Comparison of ENCODE assay signal across 8 cellular contexts in the genomic region with DNA sequence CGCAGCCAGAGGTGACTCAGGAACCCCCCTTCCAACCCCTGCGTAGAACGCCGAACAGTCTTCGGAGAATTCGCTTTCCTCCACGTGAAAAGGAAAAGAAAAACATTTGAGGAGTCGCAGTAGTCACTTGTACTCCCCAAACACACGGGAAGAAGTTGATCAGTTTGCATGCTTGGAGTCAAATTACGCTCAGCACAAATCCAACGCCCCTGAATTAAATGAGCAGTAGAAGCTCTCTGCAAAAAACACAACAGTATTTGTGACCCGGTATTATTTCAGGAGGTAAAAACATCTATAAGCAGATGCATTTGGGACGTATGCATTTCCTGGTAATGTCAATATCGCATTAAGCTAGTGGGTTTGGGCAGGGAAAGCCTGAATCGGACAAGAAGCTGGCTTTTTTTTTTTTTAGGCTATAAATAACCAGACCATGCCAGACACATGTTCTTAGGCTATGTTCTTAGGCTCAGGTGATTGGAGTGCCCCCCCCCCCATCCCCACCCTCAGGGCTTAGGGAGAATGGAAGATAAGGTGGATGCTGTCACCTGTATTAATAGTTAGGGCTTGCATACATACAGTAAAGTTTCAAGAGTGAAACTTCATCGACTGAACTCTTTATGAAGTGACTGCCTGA. TPM values are rescaled to one million over a fixed set of nuclear protein-coding genes. Genes with fewer than 3 reads are reported as not detected.
A peak's percentile ranks its signal among the peaks of the same experiment; 100 is the strongest.
DNase-seq lines count a peak whose midpoint lies in the region; ATAC-seq and TF ChIP-seq lines count a peak whose summit lies in the region.

No MANE protein-coding gene starts in this region.

- H3K4me3 ChIP-seq in gastroesophageal sphincter: peak overlapping the region; percentile 90 to 96

- H3K36me3 Mint-ChIP-seq in activated CD4-positive, alpha-beta memory T cell treated with anti-CD3 and anti-CD28 coated beads for 36 hours: peaks cover 2% of the 10 kb centered on the region

- TF ChIP-seq CTCF in C4-2B (conservative IDR thresholded peaks at IDR 0.05): no peak
- no peak for TF ChIP-seq CTCF in gastroesophageal sphincter (IDR thresholded peaks at IDR 0.05)

- peaks cover 3% of the 10 kb centered on the region for H3K27me3 Mint-ChIP-seq in activated CD4-positive, alpha-beta memory T cell treated with anti-CD3 and anti-CD28 coated beads for 36 hours

- intact Hi-C loops in activated CD4-positive, alpha-beta memory T cell treated with anti-CD3 and anti-CD28 coated beads for 36 hours (cut with micrococcal nuclease): loop anchor here (2.0 to 10.0 kb wide), 6 partner anchors 69 to 1510 kb away; partner anchors contain the start of genes MOCS2 and NDUFS4

- no peaks in the 10 kb centered on the region for H3K9me3 ChIP-seq in gastroesophageal sphincter

- CTCF ChIA-PET in HEK293T (lab: Yijun Ruan, JAX): interaction anchor here (0.6 to 1.3 kb wide), 7 partner anchors 10 to 648 kb away, joined by 3 to 5 read pairs (median 3); no protein-coding TSS in a partner anchor
- CTCF ChIA-PET in activated CD4-positive, alpha-beta memory T cell treated with anti-CD3 and anti-CD28 coated beads for 36 hours (lab: Charles Lee): interaction anchor here (0.5 to 2.0 kb wide), 9 partner anchors 14 to 829 kb away, joined by 3 to 7 read pairs (median 4); no protein-coding TSS in a partner anchor

- POLR2A ChIA-PET in HEK293T (lab: Yijun Ruan, JAX): interaction anchor here (0.7 to 1.2 kb wide), 7 partner anchors 8 to 146 kb away, joined by 3 to 5 read pairs (median 4); no protein-coding TSS in a partner anchor
- POLR2A ChIA-PET in activated CD4-positive, alpha-beta memory T cell treated with anti-CD3 and anti-CD28 coated beads for 36 hours (lab: Charles Lee): interaction anchor here (0.6 to 1.1 kb wide), 6 partner anchors 12 to 1179 kb away, joined by 3 to 4 read pairs (median 4); no protein-coding TSS in a partner anchor

- no peaks in the 10 kb centered on the region for H3K36me3 ChIP-seq in gastroesophageal sphincter

- peaks cover 25% of the 10 kb centered on the region for H3K4me1 Mint-ChIP-seq in activated CD4-positive, alpha-beta memory T cell treated with anti-CD3 and anti-CD28 coated beads for 36 hours (ENCODE audit: low read depth)

- H3K4me1 ChIP-seq in gastroesophageal sphincter: peaks cover 4 to 27% (median 4%) of the 10 kb centered on the region in 3 donors

- H3K27ac Mint-ChIP-seq in activated CD4-positive, alpha-beta memory T cell treated with anti-CD3 and anti-CD28 coated beads for 36 hours: peak overlapping the region; percentile 89

- no peaks in the 10 kb centered on the region for H3K9me3 Mint-ChIP-seq in activated CD4-positive, alpha-beta memory T cell treated with anti-CD3 and anti-CD28 coated beads for 36 hours

- no peak for TF ChIP-seq POLR2A in gastroesophageal sphincter (IDR thresholded peaks at IDR 0.05)

- no peaks in the 10 kb centered on the region for H3K27me3 ChIP-seq in gastroesophageal sphincter

- DNase-seq in HEK293T (ENCODE audit: extremely low spot score) (peak; percentile 10), pons (ENCODE audit: low spot score) (peak; percentile 40), NCI-H2081 treated with DMSO at 0.1 percent for 48 hours (lab: John Stamatoyannopoulos, UW) (no peak)
- DNase-seq in activated CD4-positive, alpha-beta memory T cell treated with anti-CD3 and anti-CD28 coated beads for 36 hours: no peak
- no peak for DNase-seq in activated CD8-positive, alpha-beta memory T cell treated with anti-CD3 and anti-CD28 coated beads, Interleukin-2, amount 50 U/mL, for 48 hours

- peak overlapping the region; percentile 84 for H3K27ac ChIP-seq in C4-2B
- H3K27ac ChIP-seq in gastroesophageal sphincter: peak overlapping the region; percentile 52 to 94 (median 88)

- peak overlapping the region; percentile 86 for H3K4me3 Mint-ChIP-seq in activated CD4-positive, alpha-beta memory T cell treated with anti-CD3 and anti-CD28 coated beads for 36 hours

- TF ChIP-seq EP300 in gastroesophageal sphincter (IDR thresholded peaks at IDR 0.05): no peak

- WGBS in gastroesophageal sphincter (ENCODE audit: low coverage in 1 of 2), 2 donors: 0% methylated on average over 6 to 12 of the region's 16 CpGs

- no peak for ATAC-seq in gastroesophageal sphincter
- no peak for ATAC-seq in GM21786 (IDR thresholded peaks at IDR 0.05; ENCODE audit: unreplicated experiment)

TF ChIP-seq in HEK293T, 16 proteins besides CTCF, POLR2A, EP300 and RAD21:
- TF ChIP-seq FOXA1 (IDR thresholded peaks at IDR 0.05) (no peak), LEF1 (IDR thresholded peaks at IDR 0.05; ENCODE audit: borderline replicate concordance) (no peak), ELF4 (IDR thresholded peaks at IDR 0.05) (no peak), SP1 (IDR thresholded peaks at IDR 0.05) (no peak), ARNT (IDR thresholded peaks at IDR 0.05) (no peak), ZNF384 (IDR thresholded peaks at IDR 0.05) (peak; percentile 53; the same call in 1 of the 2 replicates)

RNA-seq across cellular contexts. Expression of gene ARL15, which starts 0.9 kb away (rescaled TPM):
- 1 to 10 TPM; 4.5 to 5.5 TPM for total RNA-seq in activated CD4-positive, alpha-beta memory T cell treated with anti-CD3 and anti-CD28 coated beads for 36 hours
- total RNA-seq in gastroesophageal sphincter: 10 to 100 TPM; 10.6 to 24.0 (median 18.9) TPM

Comparison
In these comparisons a context has a peak if more than half of its experiments do, and no peak if none do; other contexts are left out.
1. DNase-seq: peak in HEK293T (single experiment) and pons (single experiment); none in activated CD4-positive, alpha-beta memory T cell treated with anti-CD3 and anti-CD28 coated beads for 36 hours (single experiment), NCI-H2081 treated with DMSO at 0.1 percent for 48 hours (single experiment) and activated CD8-positive, alpha-beta memory T cell treated with anti-CD3 and anti-CD28 coated beads, Interleukin-2, amount 50 U/mL, for 48 hours (single experiment).